Comparison of ENCODE assay signal across 3 cellular contexts in genomic region chr3:61631108-61631769, GRCh38.
TF ChIP-seq lines count a peak whose summit lies in the region.

No MANE protein-coding gene starts in this region.

TF ChIP-seq in SK-N-SH, 30 proteins besides CTCF, POLR2A, EP300 and RAD21 (continued from another document):
- TF ChIP-seq, protein P1, sequence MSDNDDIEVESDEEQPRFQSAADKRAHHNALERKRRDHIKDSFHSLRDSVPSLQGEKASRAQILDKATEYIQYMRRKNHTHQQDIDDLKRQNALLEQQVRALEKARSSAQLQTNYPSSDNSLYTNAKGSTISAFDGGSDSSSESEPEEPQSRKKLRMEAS (IDR thresholded peaks at IDR 0.05; ENCODE audit: low read depth), result no peak
- TF ChIP-seq RCOR1 (IDR thresholded peaks at IDR 0.05; ENCODE audit: low read length) (no peak), JUND (IDR thresholded peaks at IDR 0.05) (no peak), GATA2 (CRISPR knock-in tag; IDR thresholded peaks at IDR 0.05) (no peak), EZH2phosphoT487 (IDR thresholded peaks at IDR 0.05; ENCODE audit: borderline replicate concordance, low read depth) (no peak), RXRA (IDR thresholded peaks at IDR 0.05; ENCODE audit: borderline replicate concordance, low read depth) (no peak), TCF12 (IDR thresholded peaks at IDR 0.05) (no peak)
TF ChIP-seq in SK-N-SH: peak in this region for 0.

TF ChIP-seq in SK-N-SH treated with all-trans-retinoic acid at 6 μM for 48 hours, 23 proteins besides CTCF, POLR2A, EP300 and RAD21 (continued from another document):
- TF ChIP-seq CREB5 (CRISPR knock-in tag; IDR thresholded peaks at IDR 0.05; ENCODE audit: low read depth) (no peak), ZNF8 (CRISPR knock-in tag; IDR thresholded peaks at IDR 0.05) (no peak), CSDC2 (CRISPR knock-in tag; IDR thresholded peaks at IDR 0.05) (no peak), GLIS3 (CRISPR knock-in tag; IDR thresholded peaks at IDR 0.05) (no peak), ZNF565 (CRISPR knock-in tag; conservative IDR thresholded peaks at IDR 0.05; ENCODE audit: low read depth) (no peak)

TF ChIP-seq in WTC11, 78 proteins besides CTCF, POLR2A, EP300 and RAD21 (continued from another document):
- TF ChIP-seq ARID4B (CRISPR knock-in tag; IDR thresholded peaks at IDR 0.05; ENCODE audit: borderline replicate concordance), result no peak
- TF ChIP-seq ATF3 (CRISPR knock-in tag; conservative IDR thresholded peaks at IDR 0.05), result no peak
- TF ChIP-seq ZMAT4 (CRISPR knock-in tag; IDR thresholded peaks at IDR 0.05), result no peak
- TF ChIP-seq NFATC4 (CRISPR knock-in tag; IDR thresholded peaks at IDR 0.05), result no peak
- TF ChIP-seq, protein P2, sequence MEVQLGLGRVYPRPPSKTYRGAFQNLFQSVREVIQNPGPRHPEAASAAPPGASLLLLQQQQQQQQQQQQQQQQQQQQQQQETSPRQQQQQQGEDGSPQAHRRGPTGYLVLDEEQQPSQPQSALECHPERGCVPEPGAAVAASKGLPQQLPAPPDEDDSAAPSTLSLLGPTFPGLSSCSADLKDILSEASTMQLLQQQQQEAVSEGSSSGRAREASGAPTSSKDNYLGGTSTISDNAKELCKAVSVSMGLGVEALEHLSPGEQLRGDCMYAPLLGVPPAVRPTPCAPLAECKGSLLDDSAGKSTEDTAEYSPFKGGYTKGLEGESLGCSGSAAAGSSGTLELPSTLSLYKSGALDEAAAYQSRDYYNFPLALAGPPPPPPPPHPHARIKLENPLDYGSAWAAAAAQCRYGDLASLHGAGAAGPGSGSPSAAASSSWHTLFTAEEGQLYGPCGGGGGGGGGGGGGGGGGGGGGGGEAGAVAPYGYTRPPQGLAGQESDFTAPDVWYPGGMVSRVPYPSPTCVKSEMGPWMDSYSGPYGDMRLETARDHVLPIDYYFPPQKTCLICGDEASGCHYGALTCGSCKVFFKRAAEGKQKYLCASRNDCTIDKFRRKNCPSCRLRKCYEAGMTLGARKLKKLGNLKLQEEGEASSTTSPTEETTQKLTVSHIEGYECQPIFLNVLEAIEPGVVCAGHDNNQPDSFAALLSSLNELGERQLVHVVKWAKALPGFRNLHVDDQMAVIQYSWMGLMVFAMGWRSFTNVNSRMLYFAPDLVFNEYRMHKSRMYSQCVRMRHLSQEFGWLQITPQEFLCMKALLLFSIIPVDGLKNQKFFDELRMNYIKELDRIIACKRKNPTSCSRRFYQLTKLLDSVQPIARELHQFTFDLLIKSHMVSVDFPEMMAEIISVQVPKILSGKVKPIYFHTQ (CRISPR knock-in tag; IDR thresholded peaks at IDR 0.05), result no peak
- no peak for TF ChIP-seq CREB1 (CRISPR knock-in tag; IDR thresholded peaks at IDR 0.05)
- TF ChIP-seq NR1H2 (CRISPR knock-in tag; IDR thresholded peaks at IDR 0.05), result no peak
- no peak for TF ChIP-seq KAT7 (CRISPR knock-in tag; IDR thresholded peaks at IDR 0.05; ENCODE audit: borderline replicate concordance)
- TF ChIP-seq, protein P3, sequence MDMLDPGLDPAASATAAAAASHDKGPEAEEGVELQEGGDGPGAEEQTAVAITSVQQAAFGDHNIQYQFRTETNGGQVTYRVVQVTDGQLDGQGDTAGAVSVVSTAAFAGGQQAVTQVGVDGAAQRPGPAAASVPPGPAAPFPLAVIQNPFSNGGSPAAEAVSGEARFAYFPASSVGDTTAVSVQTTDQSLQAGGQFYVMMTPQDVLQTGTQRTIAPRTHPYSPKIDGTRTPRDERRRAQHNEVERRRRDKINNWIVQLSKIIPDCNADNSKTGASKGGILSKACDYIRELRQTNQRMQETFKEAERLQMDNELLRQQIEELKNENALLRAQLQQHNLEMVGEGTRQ (CRISPR knock-in tag; IDR thresholded peaks at IDR 0.05), result no peak
- TF ChIP-seq ZNF263 (CRISPR knock-in tag; IDR thresholded peaks at IDR 0.05; ENCODE audit: low read depth), result no peak
- TF ChIP-seq NFYB (CRISPR knock-in tag; conservative IDR thresholded peaks at IDR 0.05; ENCODE audit: low read depth), result no peak
- TF ChIP-seq, protein P4, sequence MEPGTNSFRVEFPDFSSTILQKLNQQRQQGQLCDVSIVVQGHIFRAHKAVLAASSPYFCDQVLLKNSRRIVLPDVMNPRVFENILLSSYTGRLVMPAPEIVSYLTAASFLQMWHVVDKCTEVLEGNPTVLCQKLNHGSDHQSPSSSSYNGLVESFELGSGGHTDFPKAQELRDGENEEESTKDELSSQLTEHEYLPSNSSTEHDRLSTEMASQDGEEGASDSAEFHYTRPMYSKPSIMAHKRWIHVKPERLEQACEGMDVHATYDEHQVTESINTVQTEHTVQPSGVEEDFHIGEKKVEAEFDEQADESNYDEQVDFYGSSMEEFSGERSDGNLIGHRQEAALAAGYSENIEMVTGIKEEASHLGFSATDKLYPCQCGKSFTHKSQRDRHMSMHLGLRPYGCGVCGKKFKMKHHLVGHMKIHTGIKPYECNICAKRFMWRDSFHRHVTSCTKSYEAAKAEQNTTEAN (CRISPR knock-in tag; IDR thresholded peaks at IDR 0.05), result no peak
- no peak for TF ChIP-seq ELF4 (CRISPR knock-in tag; IDR thresholded peaks at IDR 0.05; ENCODE audit: low read depth)
- no peak for TF ChIP-seq GTF2I (CRISPR knock-in tag; conservative IDR thresholded peaks at IDR 0.05)
- no peak for TF ChIP-seq RORB (CRISPR knock-in tag; IDR thresholded peaks at IDR 0.05)
- TF ChIP-seq FOXK1 (CRISPR knock-in tag; IDR thresholded peaks at IDR 0.05), result no peak
